Comparison of ENCODE assay signal across 19 cellular contexts in the genomic region with DNA sequence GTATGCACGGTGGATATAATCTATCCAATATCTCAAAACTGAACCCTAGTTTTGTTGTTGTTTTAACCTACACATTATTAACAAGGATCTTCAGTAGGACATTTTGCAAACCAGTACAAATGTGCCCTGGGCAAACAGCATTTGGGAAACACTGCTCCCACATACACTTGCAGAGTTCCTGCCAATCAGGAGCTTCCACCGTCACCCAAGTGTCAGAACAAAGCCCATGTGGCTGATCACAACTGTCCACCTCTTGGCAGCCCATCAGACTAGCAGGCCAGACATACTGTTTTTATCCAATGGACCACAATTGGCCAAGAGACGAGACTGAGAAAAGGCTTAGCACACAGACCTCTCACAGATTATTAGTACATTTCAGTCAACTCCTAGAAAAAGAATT.
DNase-seq lines count a peak whose midpoint lies in the region; ATAC-seq and TF ChIP-seq lines count a peak whose summit lies in the region.
"Had no signal": no experiment of that assay in that cellular context is flagged by ENCODE, and none has a peak within 500 bp of the region (broad histone marks: within the 10 kb centered on the region; RNA-seq: fewer than 3 reads in every experiment).

No MANE protein-coding gene starts in this region.

- no peak for TF ChIP-seq POLR2A in right lobe of liver (IDR thresholded peaks at IDR 0.05)

- peaks cover 50 to 53% of the 10 kb centered on the region in 2 donors for H3K4me1 Mint-ChIP-seq in natural killer cell
- H3K4me1 Mint-ChIP-seq in natural killer cell treated with Interleukin-12 subunit alpha and Interleukin-12 subunit beta and Interleukin-15 and Interleukin-18, amount 100 ng/mL, for 72 hours (ENCODE audit: low read depth in 2 of 2) = peaks cover 49 to 51% of the 10 kb centered on the region in 2 donors
- H3K4me1 Mint-ChIP-seq in activated T-helper 17 cell treated with anti-CD3 and anti-CD28 coated beads, Interleukin-2, amount 50 U/mL, for 72 hours = peaks cover 44% of the 10 kb centered on the region

- 39% methylated on average over 3 of the region's 3 CpGs for WGBS in right lobe of liver (ENCODE audit: insufficient coverage, low coverage, low lambda C conversion rate, missing lambda C conversion rate)
- 63% methylated on average over 3 of the region's 3 CpGs for WGBS in right cardiac atrium

- no peak overlapping the region for H3K4me3 Mint-ChIP-seq in natural killer cell
- H3K4me3 Mint-ChIP-seq in natural killer cell treated with Interleukin-12 subunit alpha and Interleukin-12 subunit beta and Interleukin-15 and Interleukin-18, amount 100 ng/mL, for 72 hours = no peak overlapping the region
- peak overlapping the region; percentile 15 for H3K4me3 Mint-ChIP-seq in activated T-helper 17 cell treated with anti-CD3 and anti-CD28 coated beads, Interleukin-2, amount 50 U/mL, for 72 hours
- H3K4me3 Mint-ChIP-seq: activated T-cell treated with anti-CD3 and anti-CD28 coated beads, Interleukin-2, amount 50 U/mL, for 72 hours; nephron had no signal

- H3K27ac ChIP-seq in right lobe of liver (peak overlapping the region in 2 of 3 donors; percentile 29 to 91), right cardiac atrium (ENCODE audit: low read length) (no peak overlapping the region)
- H3K27ac ChIP-seq: esophagus squamous epithelium had no signal

- H3K27me3 ChIP-seq in right lobe of liver (no peaks in the 10 kb centered on the region), right cardiac atrium (ENCODE audit: control insufficient read depth, insufficient read depth) (no peaks in the 10 kb centered on the region)
- H3K27me3 ChIP-seq: esophagus squamous epithelium, hepatocyte had no signal

- ATAC-seq in natural killer cell (no peak), right lobe of liver (peak in 1 of 4 donors; percentile 3), HG03095 (IDR thresholded peaks at IDR 0.05; ENCODE audit: unreplicated experiment) (no peak), right cardiac atrium (no peak)
- ATAC-seq in natural killer cell treated with Interleukin-12 subunit alpha and Interleukin-12 subunit beta and Interleukin-15 and Interleukin-18, amount 100 ng/mL, for 72 hours = no peak
- no peak for ATAC-seq in activated T-helper 17 cell treated with anti-CD3 and anti-CD28 coated beads, Interleukin-2, amount 50 U/mL, for 72 hours (replicated peaks)
- ATAC-seq: activated T-cell treated with anti-CD3 and anti-CD28 coated beads, Interleukin-2, amount 50 U/mL, for 72 hours had no signal

- peak overlapping the region; percentile 51 to 63 for H3K27ac Mint-ChIP-seq in natural killer cell
- H3K27ac Mint-ChIP-seq in natural killer cell treated with Interleukin-12 subunit alpha and Interleukin-12 subunit beta and Interleukin-15 and Interleukin-18, amount 100 ng/mL, for 72 hours = peak overlapping the region in 1 of 2 donors; percentile 37
- peak overlapping the region; percentile 63 for H3K27ac Mint-ChIP-seq in activated T-helper 17 cell treated with anti-CD3 and anti-CD28 coated beads, Interleukin-2, amount 50 U/mL, for 72 hours
- H3K27ac Mint-ChIP-seq: activated T-cell treated with anti-CD3 and anti-CD28 coated beads, Interleukin-2, amount 50 U/mL, for 72 hours; nephron had no signal

- no peak overlapping the region for H3K4me3 ChIP-seq in right lobe of liver
- no peak overlapping the region for H3K4me3 ChIP-seq in right cardiac atrium (ENCODE audit: low read length)
- H3K4me3 ChIP-seq: esophagus squamous epithelium, hepatocyte had no signal

- no peaks in the 10 kb centered on the region for H3K27me3 Mint-ChIP-seq in natural killer cell (ENCODE audit: low read depth in 2 of 2)
- H3K27me3 Mint-ChIP-seq in natural killer cell treated with Interleukin-12 subunit alpha and Interleukin-12 subunit beta and Interleukin-15 and Interleukin-18, amount 100 ng/mL, for 72 hours = no peaks in the 10 kb centered on the region
- H3K27me3 Mint-ChIP-seq in activated T-helper 17 cell treated with anti-CD3 and anti-CD28 coated beads, Interleukin-2, amount 50 U/mL, for 72 hours = no peaks in the 10 kb centered on the region

- no peaks in the 10 kb centered on the region for H3K36me3 Mint-ChIP-seq in natural killer cell
- peaks cover 11% of the 10 kb centered on the region for H3K36me3 Mint-ChIP-seq in natural killer cell treated with Interleukin-12 subunit alpha and Interleukin-12 subunit beta and Interleukin-15 and Interleukin-18, amount 100 ng/mL, for 72 hours
- peaks cover 87% of the 10 kb centered on the region for H3K36me3 Mint-ChIP-seq in activated T-helper 17 cell treated with anti-CD3 and anti-CD28 coated beads, Interleukin-2, amount 50 U/mL, for 72 hours (ENCODE audit: low read depth)

- no peak for TF ChIP-seq CTCF in natural killer cell (IDR thresholded peaks at IDR 0.05)
- no peak for TF ChIP-seq CTCF in right lobe of liver (IDR thresholded peaks at IDR 0.05)
- no peak for TF ChIP-seq CTCF in GM20000 (IDR thresholded peaks at IDR 0.05; ENCODE audit: extremely low read depth, missing control alignments)

- no peaks in the 10 kb centered on the region for H3K36me3 ChIP-seq in right lobe of liver
- H3K36me3 ChIP-seq: esophagus squamous epithelium had no signal

- no peaks in the 10 kb centered on the region for H3K9me3 ChIP-seq in right lobe of liver
- no peaks in the 10 kb centered on the region for H3K9me3 ChIP-seq in right cardiac atrium (ENCODE audit: control insufficient read depth, low read length)
- H3K9me3 ChIP-seq: esophagus squamous epithelium had no signal

- no peak for DNase-seq in natural killer cell
- DNase-seq in natural killer cell treated with Interleukin-12 subunit alpha and Interleukin-12 subunit beta and Interleukin-15 and Interleukin-18, amount 100 ng/mL, for 72 hours (ENCODE audit: low spot score) = no peak
- DNase-seq in right lobe of liver = no peak
- no peak for DNase-seq in GM20000 (ENCODE audit: low spot score)
- no peak for DNase-seq in RKO (ENCODE audit: low spot score)
- DNase-seq in right cardiac atrium = no peak
- DNase-seq: activated CD4-positive, CD25-positive, alpha-beta regulatory T cell treated with anti-CD3 and anti-CD28 coated beads, Interleukin-2, amount 50 U/mL, for 72 hours; activated T-cell treated with anti-CD3 and anti-CD28 coated beads, Interleukin-2, amount 50 U/mL, for 72 hours; DMS153; esophagus squamous epithelium; left cardiac atrium; NCI-H1694; retina; stimulated activated CD4-positive, alpha-beta T cell treated with anti-CD3 and anti-CD28 coated beads, Interleukin-2, amount 100 ng/mL, for 24 hours; trophoblast cell had no signal

- intact Hi-C loops in natural killer cell (cut with micrococcal nuclease) = loop anchor here (5.0 kb wide), 1 partner anchor 83 kb away; no protein-coding TSS in a partner anchor
- intact Hi-C loops in right lobe of liver (cut with DNase I) = no loop called here
- intact Hi-C loops in right cardiac atrium (cut with DNase I) = no loop called here

- peaks cover 0 to 46% (median 12%) of the 10 kb centered on the region in 4 donors for H3K4me1 ChIP-seq in right lobe of liver
- H3K4me1 ChIP-seq in right cardiac atrium (ENCODE audit: control insufficient read depth, insufficient read depth, low read length) = peaks cover 3% of the 10 kb centered on the region

- no peaks in the 10 kb centered on the region for H3K9me3 Mint-ChIP-seq in natural killer cell
- no peaks in the 10 kb centered on the region for H3K9me3 Mint-ChIP-seq in natural killer cell treated with Interleukin-12 subunit alpha and Interleukin-12 subunit beta and Interleukin-15 and Interleukin-18, amount 100 ng/mL, for 72 hours
- no peaks in the 10 kb centered on the region for H3K9me3 Mint-ChIP-seq in activated T-helper 17 cell treated with anti-CD3 and anti-CD28 coated beads, Interleukin-2, amount 50 U/mL, for 72 hours
- H3K9me3 Mint-ChIP-seq: activated T-cell treated with anti-CD3 and anti-CD28 coated beads, Interleukin-2, amount 50 U/mL, for 72 hours; nephron had no signal
